37 cellular contexts compared by ENCODE assay signal in the genomic region with DNA sequence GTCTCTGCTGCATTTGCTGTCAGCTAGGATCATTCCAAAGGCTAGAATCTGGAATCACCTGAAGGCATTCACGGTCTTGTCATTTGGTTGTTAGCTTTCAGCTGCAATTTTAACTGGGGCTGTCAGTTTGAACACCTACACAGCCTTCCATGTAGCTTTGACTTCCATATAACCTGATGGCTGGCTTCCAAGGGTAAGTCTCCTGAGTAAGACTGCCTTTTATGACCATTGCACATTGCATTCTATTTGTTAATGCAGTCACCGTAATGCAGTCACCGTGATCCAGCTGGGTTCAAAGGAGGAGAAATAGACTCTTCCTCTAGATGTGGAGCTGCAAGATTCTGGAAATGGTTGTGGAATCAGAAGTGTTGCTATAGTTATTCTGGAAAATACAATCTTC.
"Had no signal": no experiment of that assay in that cellular context is flagged by ENCODE, and none has a peak within 500 bp of the region (broad histone marks: within the 10 kb centered on the region; RNA-seq: fewer than 3 reads in every experiment).

No MANE protein-coding gene starts in this region.

- H3K4me3 Mint-ChIP-seq: activated CD4-positive, alpha-beta memory T cell treated with anti-CD3 and anti-CD28 coated beads, Interleukin-2, amount 10 ng/mL, durations not matched to agents 7 days and 5 days; activated CD4-positive, alpha-beta T cell treated with anti-CD3 and anti-CD28 coated beads for 36 hours; activated CD4-positive, alpha-beta T cell treated with anti-CD3 and anti-CD28 coated beads, Interleukin-2, amount 10 ng/mL, durations not matched to agents 7 days and 5 days; activated CD8-positive, alpha-beta memory T cell treated with anti-CD3 and anti-CD28 coated beads, Interleukin-2, amount 10 ng/mL, durations not matched to agents 7 days and 5 days; activated CD8-positive, alpha-beta T cell treated with anti-CD3 and anti-CD28 coated beads, Interleukin-2, amount 10 ng/mL, durations not matched to agents 7 days and 5 days; activated naive CD4-positive, alpha-beta T cell treated with anti-CD3 and anti-CD28 coated beads, Interleukin-2, amount 10 ng/mL, durations not matched to agents 7 days and 5 days; activated naive CD8-positive, alpha-beta T cell treated with anti-CD3 and anti-CD28 coated beads for 36 hours; activated T-cell treated with anti-CD3 and anti-CD28 coated beads, Interleukin-2, amount 50 U/mL, for 24 hours; brain; central memory CD8-positive, alpha-beta T cell; T-helper 1 cell treated with Interleukin-12 subunit alpha and Interleukin-12 subunit beta and Interleukin-4 antibody, amounts not matched to agents 30 μg/mL and 1 μg/mL, for 36 hours; T-helper 2 cell treated with Interferon-gamma antibody and Interleukin-4, amounts not matched to agents 5 μg/mL and 100 μg/mL, for 36 hours; WTC11 had no signal

- H3K27me3 ChIP-seq: adrenal gland, ascending aorta, cardiac muscle cell had no signal

- H3K4me1 ChIP-seq: adrenal gland, ascending aorta had no signal

- H3K36me3 Mint-ChIP-seq: activated CD8-positive, alpha-beta memory T cell treated with anti-CD3 and anti-CD28 coated beads, Interleukin-2, amount 10 ng/mL, durations not matched to agents 7 days and 5 days; activated naive CD4-positive, alpha-beta T cell treated with anti-CD3 and anti-CD28 coated beads, Interleukin-2, amount 10 ng/mL, durations not matched to agents 7 days and 5 days; activated naive CD8-positive, alpha-beta T cell treated with anti-CD3 and anti-CD28 coated beads for 36 hours; brain; WTC11 had no signal

- DNase-seq: activated CD4-positive, alpha-beta memory T cell treated with anti-CD3 and anti-CD28 coated beads, Interleukin-2, amount 10 ng/mL, durations not matched to agents 7 days and 5 days; activated CD4-positive, alpha-beta T cell treated with anti-CD3 and anti-CD28 coated beads for 1 hour; activated CD4-positive, alpha-beta T cell treated with anti-CD3 and anti-CD28 coated beads for 36 hours; activated CD4-positive, alpha-beta T cell treated with anti-CD3 and anti-CD28 coated beads for 48 hours; activated CD4-positive, alpha-beta T cell treated with anti-CD3 and anti-CD28 coated beads, Interleukin-2, amount 10 ng/mL, durations not matched to agents 7 days and 5 days; activated CD4-positive, alpha-beta T cell treated with anti-CD3 and anti-CD28 coated beads, Interleukin-2, amount 50 U/mL, for 48 hours; activated CD4-positive, CD25-positive, alpha-beta regulatory T cell; activated CD8-positive, alpha-beta memory T cell treated with anti-CD3 and anti-CD28 coated beads for 24 hours; activated CD8-positive, alpha-beta memory T cell treated with anti-CD3 and anti-CD28 coated beads, Interleukin-2, amount 10 ng/mL, durations not matched to agents 7 days and 5 days; activated CD8-positive, alpha-beta memory T cell treated with anti-CD3 and anti-CD28 coated beads, Interleukin-2, amount 50 U/mL, for 48 hours; activated CD8-positive, alpha-beta T cell treated with anti-CD3 and anti-CD28 coated beads, Interleukin-2, amount 10 ng/mL, durations not matched to agents 7 days and 5 days; activated effector memory CD4-positive, alpha-beta T cell treated with Interleukin-2 at 50 U/mL for 16 hours; activated gamma-delta T cell; activated naive CD4-positive, alpha-beta T cell treated with anti-CD3 and anti-CD28 coated beads, Interleukin-2, amount 10 ng/mL, durations not matched to agents 7 days and 5 days; activated naive CD4-positive, alpha-beta T cell treated with Interleukin-2 at 50 U/mL for 16 hours; activated naive CD8-positive, alpha-beta T cell treated with anti-CD3 and anti-CD28 coated beads for 36 hours; activated T-cell treated with anti-CD3 and anti-CD28 coated beads, Interleukin-2, amount 50 U/mL, for 24 hours; activated T-cell treated with anti-CD3 and anti-CD28 coated beads, Interleukin-2, amount 50 U/mL, for 48 hours; adrenal gland; amniotic stem cell; SW 1271; T-helper 1 cell; T-helper 2 cell; T-helper 9 cell; WERI-Rb-1 had no signal

- H3K27me3 Mint-ChIP-seq: activated CD4-positive, alpha-beta memory T cell treated with anti-CD3 and anti-CD28 coated beads, Interleukin-2, amount 10 ng/mL, durations not matched to agents 7 days and 5 days; activated CD4-positive, alpha-beta T cell treated with anti-CD3 and anti-CD28 coated beads for 36 hours; activated CD4-positive, alpha-beta T cell treated with anti-CD3 and anti-CD28 coated beads, Interleukin-2, amount 10 ng/mL, durations not matched to agents 7 days and 5 days; activated CD8-positive, alpha-beta memory T cell treated with anti-CD3 and anti-CD28 coated beads, Interleukin-2, amount 10 ng/mL, durations not matched to agents 7 days and 5 days; activated naive CD4-positive, alpha-beta T cell treated with anti-CD3 and anti-CD28 coated beads, Interleukin-2, amount 10 ng/mL, durations not matched to agents 7 days and 5 days; activated naive CD8-positive, alpha-beta T cell treated with anti-CD3 and anti-CD28 coated beads for 36 hours; activated T-cell treated with anti-CD3 and anti-CD28 coated beads, Interleukin-2, amount 50 U/mL, for 24 hours; central memory CD8-positive, alpha-beta T cell had no signal

- ATAC-seq: activated CD4-positive, alpha-beta T cell treated with anti-CD3 and anti-CD28 coated beads for 36 hours; activated CD4-positive, CD25-positive, alpha-beta regulatory T cell treated with anti-CD3 and anti-CD28 coated beads, Interleukin-2, amount 50 U/mL, for 24 hours; activated CD8-positive, alpha-beta memory T cell treated with anti-CD3 and anti-CD28 coated beads, Interleukin-2, amount 10 ng/mL, durations not matched to agents 7 days and 5 days; activated CD8-positive, alpha-beta T cell treated with anti-CD3 and anti-CD28 coated beads, Interleukin-2, amount 10 ng/mL, durations not matched to agents 7 days and 5 days; activated naive CD4-positive, alpha-beta T cell treated with anti-CD3 and anti-CD28 coated beads, Interleukin-2, amount 50 U/mL, for 72 hours; WTC11 had no signal

- H3K9me3 ChIP-seq: adrenal gland, ascending aorta had no signal

- H3K4me3 ChIP-seq: adrenal gland, ascending aorta, cardiac muscle cell had no signal

- H3K27ac ChIP-seq: adrenal gland, ascending aorta, cardiac muscle cell, WERI-Rb-1 had no signal

- H3K27ac Mint-ChIP-seq: activated CD4-positive, alpha-beta memory T cell treated with anti-CD3 and anti-CD28 coated beads, Interleukin-2, amount 10 ng/mL, durations not matched to agents 7 days and 5 days; activated CD4-positive, alpha-beta T cell treated with anti-CD3 and anti-CD28 coated beads for 36 hours; activated CD4-positive, alpha-beta T cell treated with anti-CD3 and anti-CD28 coated beads, Interleukin-2, amount 10 ng/mL, durations not matched to agents 7 days and 5 days; activated CD8-positive, alpha-beta memory T cell treated with anti-CD3 and anti-CD28 coated beads, Interleukin-2, amount 10 ng/mL, durations not matched to agents 7 days and 5 days; activated CD8-positive, alpha-beta T cell treated with anti-CD3 and anti-CD28 coated beads, Interleukin-2, amount 10 ng/mL, durations not matched to agents 7 days and 5 days; activated naive CD4-positive, alpha-beta T cell treated with anti-CD3 and anti-CD28 coated beads, Interleukin-2, amount 10 ng/mL, durations not matched to agents 7 days and 5 days; activated naive CD4-positive, alpha-beta T cell treated with anti-CD3 and anti-CD28 coated beads, Interleukin-2, amount 50 U/mL, for 72 hours; activated naive CD8-positive, alpha-beta T cell treated with anti-CD3 and anti-CD28 coated beads for 36 hours; activated T-cell treated with anti-CD3 and anti-CD28 coated beads, Interleukin-2, amount 50 U/mL, for 24 hours; activated T-helper 2 cell treated with anti-CD3 and anti-CD28 coated beads, Interferon-gamma antibody, Interleukin-2, Interleukin-4, amounts not matched to agents 10 μg/mL and 5 μg/mL and 100 μg/mL, durations not matched to agents 14 hours and 24 hours and 36 hours; brain; T-helper 1 cell treated with Interleukin-12 subunit alpha and Interleukin-12 subunit beta and Interleukin-4 antibody, amounts not matched to agents 30 μg/mL and 1 μg/mL, for 36 hours; T-helper 2 cell treated with Interferon-gamma antibody and Interleukin-4, amounts not matched to agents 5 μg/mL and 100 μg/mL, for 36 hours; WTC11 had no signal

- H3K36me3 ChIP-seq: adrenal gland, ascending aorta, cardiac muscle cell, WERI-Rb-1 had no signal

- H3K4me1 Mint-ChIP-seq: activated CD4-positive, alpha-beta memory T cell treated with anti-CD3 and anti-CD28 coated beads, Interleukin-2, amount 10 ng/mL, durations not matched to agents 7 days and 5 days; activated CD4-positive, alpha-beta T cell treated with anti-CD3 and anti-CD28 coated beads for 36 hours; activated CD4-positive, alpha-beta T cell treated with anti-CD3 and anti-CD28 coated beads, Interleukin-2, amount 10 ng/mL, durations not matched to agents 7 days and 5 days; activated CD8-positive, alpha-beta memory T cell treated with anti-CD3 and anti-CD28 coated beads, Interleukin-2, amount 10 ng/mL, durations not matched to agents 7 days and 5 days; activated naive CD4-positive, alpha-beta T cell treated with anti-CD3 and anti-CD28 coated beads, Interleukin-2, amount 10 ng/mL, durations not matched to agents 7 days and 5 days; activated naive CD8-positive, alpha-beta T cell treated with anti-CD3 and anti-CD28 coated beads for 36 hours; brain; central memory CD8-positive, alpha-beta T cell had no signal

- H3K9me3 Mint-ChIP-seq: brain, WTC11 had no signal

- FAIRE-seq: bronchial epithelial cell, TTC549 had no signal
